8 cellular contexts compared by ENCODE assay signal in the genomic region with DNA sequence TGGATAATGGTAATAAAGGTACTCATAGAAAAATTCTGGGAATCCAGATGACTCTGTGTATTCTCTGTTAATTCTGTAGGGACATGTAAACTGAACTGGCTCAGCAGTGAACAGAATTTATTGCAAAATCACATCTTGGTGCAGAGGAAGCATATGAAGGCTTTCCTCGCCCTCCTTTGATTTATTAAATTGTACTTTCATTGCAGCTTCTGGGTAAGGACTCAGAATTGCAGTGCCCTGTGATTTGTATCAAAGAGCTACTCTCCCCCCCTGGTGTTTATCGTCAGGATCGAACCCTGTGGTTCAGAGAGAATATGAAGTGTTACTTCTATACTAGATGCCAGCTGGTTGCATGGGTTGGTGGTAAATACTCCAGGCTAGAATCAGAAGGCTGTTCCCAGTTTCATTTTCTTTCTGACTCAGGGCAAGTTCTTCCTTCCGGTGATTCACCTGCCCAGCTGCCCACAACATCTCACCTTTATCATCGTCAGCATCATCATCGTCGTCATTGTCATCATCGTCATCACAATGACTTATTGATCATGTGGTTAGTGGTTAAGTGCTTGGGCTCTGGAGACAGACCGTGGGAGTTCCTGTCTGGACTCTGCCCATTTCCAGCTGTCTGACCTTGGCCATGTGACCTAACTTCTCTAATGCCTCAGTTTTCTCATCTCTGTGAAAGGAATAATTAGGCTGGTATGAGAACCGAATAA.
DNase-seq lines count a peak whose midpoint lies in the region; ATAC-seq lines count a peak whose summit lies in the region.

No MANE protein-coding gene starts in this region.

- DNase-seq in activated gamma-delta T cell treated with Interleukin-2 at 50 U/mL for 16 hours (peak; percentile 69), activated gamma-delta T cell (lab: John Stamatoyannopoulos, UW) (no peak), RKO (ENCODE audit: low spot score) (peak; percentile 96), left lobe of liver (ENCODE audit: low spot score) (no peak), NCI-H774 (lab: John Stamatoyannopoulos, UW) (no peak)
- DNase-seq in activated naive CD4-positive, alpha-beta T cell treated with anti-CD3 and anti-CD28 coated beads, Interleukin-2, amount 50 U/mL, for 16 hours, result peak; percentile 63
- DNase-seq in stimulated activated CD8-positive, alpha-beta memory T cell treated with anti-CD3 and anti-CD28 coated beads, Interleukin-4, amount 100 ng/mL, for 48 hours, result peak; percentile 80

- peak; percentile 66 for ATAC-seq in HG03039 (IDR thresholded peaks at IDR 0.05; ENCODE audit: unreplicated experiment)
- peak; percentile 20 for ATAC-seq in left lobe of liver

Comparison
In these comparisons a context has a peak if more than half of its experiments do, and no peak if none do; other contexts are left out.
1. DNase-seq: peak in activated gamma-delta T cell treated with Interleukin-2 at 50 U/mL for 16 hours (single experiment), RKO (single experiment), activated naive CD4-positive, alpha-beta T cell treated with anti-CD3 and anti-CD28 coated beads, Interleukin-2, amount 50 U/mL, for 16 hours (single experiment) and stimulated activated CD8-positive, alpha-beta memory T cell treated with anti-CD3 and anti-CD28 coated beads, Interleukin-4, amount 100 ng/mL, for 48 hours (single experiment); none in activated gamma-delta T cell (single experiment), left lobe of liver (single experiment) and NCI-H774 (single experiment).